ENCODE assay signal across 1 cellular context in genomic region chr5:139369181-139369580, GRCh38.
TF ChIP-seq lines count a peak whose summit lies in the region.

No MANE protein-coding gene starts in this region.

TF ChIP-seq in IMR-90, 13 proteins besides CTCF, POLR2A, EP300 and RAD21 (continued from another document):
- TF ChIP-seq USF2 (IDR thresholded peaks at IDR 0.05; ENCODE audit: low read depth, low read length) (no peak), NFE2L2 (IDR thresholded peaks at IDR 0.05; ENCODE audit: low read depth, low read length) (no peak), FOS (IDR thresholded peaks at IDR 0.05; ENCODE audit: low read depth, low read length) (no peak), MAFK (IDR thresholded peaks at IDR 0.05; ENCODE audit: low read depth, low read length) (no peak), RFX5 (IDR thresholded peaks at IDR 0.05; ENCODE audit: low read depth, low read length) (no peak), SMC3 (IDR thresholded peaks at IDR 0.05; ENCODE audit: low read depth, low read length) (no peak)
